15 cellular contexts compared by ENCODE assay signal in genomic region chr4:106587558-106587957, GRCh38.
A peak's percentile ranks its signal among the peaks of the same experiment; 100 is the strongest.
DNase-seq lines count a peak whose midpoint lies in the region; ATAC-seq and TF ChIP-seq lines count a peak whose summit lies in the region.
"Had no signal": no experiment of that assay in that cellular context is flagged by ENCODE, and none has a peak within 500 bp of the region (broad histone marks: within the 10 kb centered on the region; RNA-seq: fewer than 3 reads in every experiment).

No MANE protein-coding gene starts in this region.

- 29% methylated on average over 1 of the region's 1 CpG for WGBS in suprapubic skin

- DNase-seq in NCI-H1417 (lab: John Stamatoyannopoulos, UW) (peak in 2 of 3 experiments; percentile 66 to 67), NCI-H1417 treated with DMSO at 0.1 percent for 48 hours (lab: John Stamatoyannopoulos, UW) (no peak), SJSA1 (ENCODE audit: low read depth in 1 of 2, low spot score in 2 of 2) (peak; percentile 47 to 81), fibroblast of villous mesenchyme (ENCODE audit: low read depth) (peak; percentile 68), suprapubic skin (ENCODE audit: low spot score in 2 of 2) (no peak), foreskin melanocyte (no peak), NCI-H82 treated with DMSO at 0.1 percent for 48 hours (lab: John Stamatoyannopoulos, UW; ENCODE audit: unreplicated experiment) (no peak)
- DNase-seq: activated CD4-positive, alpha-beta T cell treated with anti-CD3 and anti-CD28 coated beads for 1 hour; activated gamma-delta T cell; effector CD4-positive, alpha-beta T cell; immature natural killer cell; NCI-H146; Right ventricle myocardium superior had no signal

- H3K4me3 ChIP-seq in SJSA1 (no peak overlapping the region), fibroblast of villous mesenchyme (ENCODE audit: low read depth, low read length) (no peak overlapping the region), suprapubic skin (no peak overlapping the region)
- H3K4me3 ChIP-seq: neural progenitor cell had no signal

- H3K36me3 ChIP-seq in SJSA1 (no peaks in the 10 kb centered on the region), suprapubic skin (no peaks in the 10 kb centered on the region)
- H3K36me3 ChIP-seq: neural progenitor cell had no signal

- H3K4me1 ChIP-seq in SJSA1 (replicated peaks) (peaks cover 41% of the 10 kb centered on the region), suprapubic skin (peaks cover 6% of the 10 kb centered on the region)
- H3K4me1 ChIP-seq: neural progenitor cell had no signal

- TF ChIP-seq EP300 in suprapubic skin (IDR thresholded peaks at IDR 0.05) = no peak

- H3K27ac ChIP-seq in SJSA1 (peak overlapping the region; percentile 69), suprapubic skin (peak overlapping the region; percentile 38)
- H3K27ac ChIP-seq: neural progenitor cell had no signal

- TF ChIP-seq CTCF in fibroblast of villous mesenchyme (IDR thresholded peaks at IDR 0.05; ENCODE audit: insufficient read depth, low read depth, low read length) = no peak
- no peak for TF ChIP-seq CTCF in suprapubic skin (IDR thresholded peaks at IDR 0.05)

- no peaks in the 10 kb centered on the region for H3K9me3 ChIP-seq in SJSA1 (replicated peaks)
- no peaks in the 10 kb centered on the region for H3K9me3 ChIP-seq in suprapubic skin

- H3K27me3 ChIP-seq in SJSA1 (replicated peaks) (no peaks in the 10 kb centered on the region), suprapubic skin (no peaks in the 10 kb centered on the region)
- H3K27me3 ChIP-seq: neural progenitor cell had no signal

- no peak for TF ChIP-seq POLR2A in suprapubic skin (IDR thresholded peaks at IDR 0.05)

- no peak for ATAC-seq in HG02610 (IDR thresholded peaks at IDR 0.05; ENCODE audit: unreplicated experiment)

Comparison
In these comparisons a context has a peak if more than half of its experiments do, and no peak if none do; other contexts are left out.
1. DNase-seq: peak in NCI-H1417 (2 of 3), SJSA1 (2 of 2) and fibroblast of villous mesenchyme (single experiment); none in NCI-H1417 treated with DMSO at 0.1 percent for 48 hours (single experiment), suprapubic skin (0 of 2), foreskin melanocyte (single experiment) and NCI-H82 treated with DMSO at 0.1 percent for 48 hours (single experiment).